24 cellular contexts compared by ENCODE assay signal in the genomic region with DNA sequence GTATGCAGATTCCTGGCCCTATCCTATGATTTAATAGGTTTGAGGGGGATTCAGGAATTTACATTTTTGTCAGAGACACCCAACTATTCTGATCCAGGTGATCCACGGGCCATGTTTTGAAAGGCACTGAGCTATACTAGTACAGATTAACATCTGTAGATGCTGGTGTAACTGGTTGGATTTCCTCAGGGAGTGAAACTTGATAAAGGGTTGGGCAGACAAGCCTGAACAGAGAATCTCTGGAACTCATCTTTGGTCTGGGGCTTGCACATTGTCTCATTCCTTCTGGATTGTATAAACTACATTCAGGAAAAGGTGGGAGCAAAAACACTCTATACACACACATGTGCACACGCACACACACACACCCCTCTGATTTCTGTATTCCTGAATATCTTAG.
"Had no signal": no experiment of that assay in that cellular context is flagged by ENCODE, and none has a peak within 500 bp of the region (broad histone marks: within the 10 kb centered on the region; RNA-seq: fewer than 3 reads in every experiment).

No MANE protein-coding gene starts in this region.

- H3K27me3 ChIP-seq: body of pancreas, right atrium auricular region, upper lobe of left lung had no signal

- H3K27ac ChIP-seq: body of pancreas, left ventricle myocardium inferior, right atrium auricular region, SJSA1, upper lobe of left lung, WERI-Rb-1 had no signal

- H3K4me3 ChIP-seq: body of pancreas, left ventricle myocardium inferior, right atrium auricular region, SJSA1, skin epidermis, upper lobe of left lung had no signal

- H3K9me3 ChIP-seq: body of pancreas, left ventricle myocardium inferior, right atrium auricular region, SJSA1, upper lobe of left lung had no signal

- H3K4me1 ChIP-seq: SJSA1 had no signal

- DNase-seq: activated CD8-positive, alpha-beta memory T cell treated with anti-CD3 and anti-CD28 coated beads, Interleukin-2, amount 50 U/mL, for 4 hours; activated CD8-positive, alpha-beta T cell treated with anti-CD3 and anti-CD28 coated beads, Interleukin-2, amount 10 ng/mL, durations not matched to agents 7 days and 5 days; activated effector memory CD4-positive, alpha-beta T cell treated with anti-CD3 and anti-CD28 coated beads, Interleukin-2, amount 50 U/mL, for 16 hours; activated T-cell treated with anti-CD3 and anti-CD28 coated beads, Interleukin-2, amount 50 U/mL, for 48 hours; amygdala; body of pancreas; cerebellar nuclear complex; effector memory CD4-positive, alpha-beta T cell; hippocampal formation; kidney; left ventricle myocardium inferior; mesenchymal stem cell; nucleus accumbens; stimulated activated CD4-positive, alpha-beta T cell treated with anti-CD3 and anti-CD28 coated beads, Interleukin-4, amount 100 ng/mL, for 24 hours; stimulated activated CD8-positive, alpha-beta memory T cell treated with anti-CD3 and anti-CD28 coated beads, Interleukin-4, amount 100 ng/mL, for 48 hours; stimulated activated naive CD4-positive, alpha-beta T cell treated with Interleukin-2 at 50 U/mL for 16 hours; T-helper 1 cell; T1000; upper lobe of left lung; WERI-Rb-1 had no signal

- H3K36me3 ChIP-seq: left ventricle myocardium inferior, right atrium auricular region, SJSA1, upper lobe of left lung, WERI-Rb-1 had no signal

- ATAC-seq: activated CD8-positive, alpha-beta T cell treated with anti-CD3 and anti-CD28 coated beads, Interleukin-2, amount 10 ng/mL, durations not matched to agents 7 days and 5 days; activated naive CD4-positive, alpha-beta T cell treated with anti-CD3 and anti-CD28 coated beads, Interleukin-2, amount 50 U/mL, for 72 hours; body of pancreas had no signal
